ENCODE assay signal across 2 cellular contexts in the genomic region with DNA sequence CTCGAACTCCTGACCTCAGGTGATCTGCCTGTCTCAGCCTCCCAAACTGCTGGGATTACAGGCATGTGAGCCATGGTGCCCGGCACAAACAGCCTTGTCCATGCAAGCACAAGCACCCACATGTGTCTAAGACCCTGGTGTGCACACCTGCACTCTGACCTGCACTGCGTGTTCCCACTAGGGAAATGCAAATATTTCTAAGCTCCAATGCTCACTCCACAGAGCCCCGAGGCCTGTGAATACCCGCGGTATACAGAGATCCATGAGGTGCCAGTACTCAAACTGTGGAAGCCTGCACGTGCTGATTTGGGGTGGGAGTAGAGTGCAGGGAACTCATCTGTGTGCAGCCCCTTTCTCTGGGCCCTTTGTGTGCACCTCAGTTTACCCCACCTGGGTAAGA.
TF ChIP-seq lines count a peak whose summit lies in the region.

No MANE protein-coding gene starts in this region.

TF ChIP-seq in A549, 52 proteins besides CTCF, POLR2A, EP300 and RAD21 (continued from another document):
- no peak for TF ChIP-seq TFCP2L1 (CRISPR knock-in tag; IDR thresholded peaks at IDR 0.05)
- no peak for TF ChIP-seq EHF (CRISPR knock-in tag; IDR thresholded peaks at IDR 0.05)

TF ChIP-seq in IMR-90, 13 proteins besides CTCF, POLR2A, EP300 and RAD21 (continued from another document):
- TF ChIP-seq, protein P1, sequence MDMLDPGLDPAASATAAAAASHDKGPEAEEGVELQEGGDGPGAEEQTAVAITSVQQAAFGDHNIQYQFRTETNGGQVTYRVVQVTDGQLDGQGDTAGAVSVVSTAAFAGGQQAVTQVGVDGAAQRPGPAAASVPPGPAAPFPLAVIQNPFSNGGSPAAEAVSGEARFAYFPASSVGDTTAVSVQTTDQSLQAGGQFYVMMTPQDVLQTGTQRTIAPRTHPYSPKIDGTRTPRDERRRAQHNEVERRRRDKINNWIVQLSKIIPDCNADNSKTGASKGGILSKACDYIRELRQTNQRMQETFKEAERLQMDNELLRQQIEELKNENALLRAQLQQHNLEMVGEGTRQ (IDR thresholded peaks at IDR 0.05; ENCODE audit: low read depth, low read length): no peak
- no peak for TF ChIP-seq MXI1 (IDR thresholded peaks at IDR 0.05; ENCODE audit: borderline replicate concordance, low read depth, low read length)
- no peak for TF ChIP-seq BHLHE40 (IDR thresholded peaks at IDR 0.05; ENCODE audit: low read depth, low read length)
- no peak for TF ChIP-seq RFX5 (IDR thresholded peaks at IDR 0.05; ENCODE audit: low read depth, low read length)
- TF ChIP-seq MAZ (IDR thresholded peaks at IDR 0.05; ENCODE audit: borderline replicate concordance, low read depth, low read length): no peak
- no peak for TF ChIP-seq FOS (IDR thresholded peaks at IDR 0.05; ENCODE audit: low read depth, low read length)
- no peak for TF ChIP-seq MAFK (IDR thresholded peaks at IDR 0.05; ENCODE audit: low read depth, low read length)
- TF ChIP-seq, protein P2, sequence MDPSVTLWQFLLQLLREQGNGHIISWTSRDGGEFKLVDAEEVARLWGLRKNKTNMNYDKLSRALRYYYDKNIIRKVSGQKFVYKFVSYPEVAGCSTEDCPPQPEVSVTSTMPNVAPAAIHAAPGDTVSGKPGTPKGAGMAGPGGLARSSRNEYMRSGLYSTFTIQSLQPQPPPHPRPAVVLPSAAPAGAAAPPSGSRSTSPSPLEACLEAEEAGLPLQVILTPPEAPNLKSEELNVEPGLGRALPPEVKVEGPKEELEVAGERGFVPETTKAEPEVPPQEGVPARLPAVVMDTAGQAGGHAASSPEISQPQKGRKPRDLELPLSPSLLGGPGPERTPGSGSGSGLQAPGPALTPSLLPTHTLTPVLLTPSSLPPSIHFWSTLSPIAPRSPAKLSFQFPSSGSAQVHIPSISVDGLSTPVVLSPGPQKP (IDR thresholded peaks at IDR 0.05; ENCODE audit: borderline replicate concordance, low read depth, low read length): no peak
- TF ChIP-seq NFE2L2 (IDR thresholded peaks at IDR 0.05; ENCODE audit: low read depth, low read length): no peak
- no peak for TF ChIP-seq RCOR1 (IDR thresholded peaks at IDR 0.05; ENCODE audit: insufficient replicate concordance, low read length)
- no peak for TF ChIP-seq SMC3 (IDR thresholded peaks at IDR 0.05; ENCODE audit: low read depth, low read length)
- TF ChIP-seq CEBPB (IDR thresholded peaks at IDR 0.05; ENCODE audit: low read depth, low read length): no peak
